In the genomic region with DNA sequence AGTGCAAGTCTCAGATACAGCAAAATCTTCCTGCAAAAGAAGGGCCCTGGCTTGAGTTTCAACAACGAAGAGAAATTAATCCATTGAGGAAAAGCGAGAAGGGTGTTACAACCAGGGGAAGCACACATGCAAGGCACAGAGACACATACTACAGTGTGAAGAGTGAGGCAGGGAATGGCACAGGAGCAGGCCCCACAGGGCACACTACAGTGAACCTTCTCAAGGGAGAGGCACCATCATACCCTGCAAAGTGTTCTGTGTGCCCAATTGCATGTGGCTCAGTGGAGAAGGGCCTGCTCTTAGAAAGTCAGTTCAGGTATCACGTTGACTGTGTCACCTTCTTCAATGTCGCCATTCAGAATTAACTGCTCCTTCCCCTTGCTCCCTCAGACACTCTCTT, we compare ENCODE assay signal across 28 cellular contexts.
"Had no signal": no experiment of that assay in that cellular context is flagged by ENCODE, and none has a peak within 500 bp of the region (broad histone marks: within the 10 kb centered on the region; RNA-seq: fewer than 3 reads in every experiment).

No MANE protein-coding gene starts in this region.

- H3K36me3 Mint-ChIP-seq: naive thymus-derived CD8-positive, alpha-beta T cell; type B pancreatic cell had no signal

- H3K27ac Mint-ChIP-seq: naive thymus-derived CD8-positive, alpha-beta T cell; nephron; neural progenitor cell; progenitor cell of endocrine pancreas; stimulated activated naive CD8-positive, alpha-beta T cell treated with anti-CD3 and anti-CD28 coated beads, Interleukin-15, Interleukin-2, amounts not matched to agents 100 ng/mL and 50 ng/mL, for 24 hours; type B pancreatic cell had no signal

- ATAC-seq: heart right ventricle; left cardiac atrium; left lobe of liver; left ventricle myocardium superior; lower lobe of right lung; naive thymus-derived CD8-positive, alpha-beta T cell; right lobe of liver had no signal

- H3K4me1 Mint-ChIP-seq: naive thymus-derived CD8-positive, alpha-beta T cell; nephron had no signal

- H3K9me3 Mint-ChIP-seq: nephron; neural progenitor cell; stimulated activated naive CD8-positive, alpha-beta T cell treated with anti-CD3 and anti-CD28 coated beads, Interleukin-15, Interleukin-2, amounts not matched to agents 100 ng/mL and 50 ng/mL, for 24 hours; type B pancreatic cell had no signal

- H3K4me3 ChIP-seq: heart right ventricle, hepatocyte, lower lobe of right lung, neural progenitor cell, ovary, right atrium auricular region, right lobe of liver, smooth muscle cell, suprapubic skin, thoracic aorta, tibial artery, uterus had no signal

- H3K4me3 Mint-ChIP-seq: naive thymus-derived CD8-positive, alpha-beta T cell; nephron; neural progenitor cell; stimulated activated naive CD8-positive, alpha-beta T cell treated with anti-CD3 and anti-CD28 coated beads, Interleukin-15, Interleukin-2, amounts not matched to agents 100 ng/mL and 50 ng/mL, for 24 hours; type B pancreatic cell had no signal

- DNase-seq: heart right ventricle; kidney glomerular epithelial cell; left cardiac atrium; left ventricle myocardium superior; lower lobe of right lung; mammary epithelial cell; mesenchymal stem cell; naive thymus-derived CD8-positive, alpha-beta T cell; ovary; right lobe of liver; stimulated activated CD4-positive, alpha-beta T cell treated with anti-CD3 and anti-CD28 coated beads, Interleukin-1b, Interleukin-23, amount 100 ng/mL, for 48 hours; stimulated activated CD4-positive, alpha-beta T cell treated with anti-CD3 and anti-CD28 coated beads, Interleukin-2, amount 100 ng/mL, for 48 hours; stimulated activated CD4-positive, alpha-beta T cell treated with anti-CD3 and anti-CD28 coated beads, Interleukin-4, amount 100 ng/mL, for 4 hours; stimulated activated CD8-positive, alpha-beta memory T cell treated with anti-CD3 and anti-CD28 coated beads, Interleukin-4, amount 100 ng/mL, for 48 hours; stimulated activated naive CD4-positive, alpha-beta T cell; tibial artery; uterus had no signal
